8 cellular contexts compared by ENCODE assay signal in the genomic region with DNA sequence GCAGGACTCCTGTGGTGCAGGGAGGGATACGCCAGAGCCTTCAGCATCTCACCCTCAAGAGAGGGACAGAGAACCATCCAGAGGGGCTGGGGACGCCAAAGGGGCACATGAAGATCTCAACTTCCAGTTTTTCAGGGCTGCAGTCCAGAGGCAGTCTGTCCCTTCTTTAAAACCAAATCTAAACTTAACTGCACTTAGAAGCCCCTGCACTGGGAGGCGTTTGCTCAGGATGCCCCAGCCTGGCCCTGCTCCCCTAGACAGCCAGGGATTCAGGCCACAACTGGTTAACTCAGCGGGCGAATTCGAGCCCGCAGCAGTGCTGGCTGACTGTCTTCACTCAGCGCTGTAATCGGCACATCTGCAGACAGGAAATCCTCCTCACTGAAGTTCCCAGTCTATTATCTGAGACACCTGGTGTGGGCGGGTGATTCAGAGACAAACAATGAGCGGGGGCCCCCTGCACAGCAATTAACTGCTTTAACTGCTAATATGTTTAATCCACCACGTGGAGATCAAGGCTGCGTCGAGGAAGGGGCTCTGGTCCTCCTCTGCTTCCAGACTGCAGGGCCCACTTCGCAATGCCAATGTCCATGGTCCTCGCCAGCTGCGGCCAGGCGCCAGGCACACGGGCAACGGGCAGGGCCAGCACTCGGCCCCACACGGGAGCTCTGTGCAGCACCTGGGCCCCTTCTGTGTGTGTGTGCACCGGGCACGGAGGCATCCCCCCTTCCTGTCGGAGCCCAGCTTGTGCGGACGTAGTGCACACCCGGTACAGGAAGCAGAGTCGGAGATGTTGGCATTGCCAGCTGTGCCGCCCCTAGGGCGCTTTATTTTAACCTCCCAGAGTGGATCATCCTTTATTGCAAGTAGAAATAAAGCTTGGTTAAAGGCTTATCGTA.
A peak's percentile ranks its signal among the peaks of the same experiment; 100 is the strongest.
DNase-seq lines count a peak whose midpoint lies in the region; ATAC-seq and TF ChIP-seq lines count a peak whose summit lies in the region.

No MANE protein-coding gene starts in this region.

- H3K4me3 ChIP-seq in HUES6 (ENCODE audit: low read depth, low read length) (no peak overlapping the region), RWPE2 (ENCODE audit: severe bottlenecking) (no peak overlapping the region)

- TF ChIP-seq CTCF in RWPE2 (IDR thresholded peaks at IDR 0.05; ENCODE audit: poor library complexity, severe bottlenecking): no peak

- peak overlapping the region; percentile 57 for H3K9ac ChIP-seq in HUES6 (ENCODE audit: low read length)

- ATAC-seq in RWPE2 (ENCODE audit: low read depth) (peak; percentile 89), HG02973 (IDR thresholded peaks at IDR 0.05; ENCODE audit: unreplicated experiment) (no peak)

- H3K27me3 ChIP-seq in HUES6 (ENCODE audit: control insufficient read depth, insufficient read depth, low read length) (peaks cover 3% of the 10 kb centered on the region; the same call in 1 of the 2 replicates), RWPE2 (ENCODE audit: insufficient read depth, poor library complexity, severe bottlenecking) (no peaks in the 10 kb centered on the region)

- H3K4me1 ChIP-seq in HUES6 (ENCODE audit: control insufficient read depth, insufficient read depth, low read length) (peaks cover 24% of the 10 kb centered on the region), RWPE2 (ENCODE audit: insufficient read depth, poor library complexity, severe bottlenecking) (peaks cover 30% of the 10 kb centered on the region)

- DNase-seq in EL (peak; percentile 92), RWPE2 (ENCODE audit: low spot score) (no peak), iPS DF 19.7 (ENCODE audit: low read depth, low spot score) (peak; percentile 78), HuH-7.5 (ENCODE audit: low spot score) (no peak)
- DNase-seq in activated T-helper 9 cell treated with anti-CD3 and anti-CD28 coated beads, Interleukin-2, amount 50 U/mL, for 16 hours (ENCODE audit: low read depth): peak; percentile 70
- DNase-seq in stimulated activated CD4-positive, alpha-beta T cell treated with anti-CD3 and anti-CD28 coated beads, Interleukin-15, amount 100 ng/mL, for 24 hours: peak; percentile 92

- H3K9me3 ChIP-seq in HUES6 (ENCODE audit: control insufficient read depth, insufficient read depth, low read depth, low read length) (no peaks in the 10 kb centered on the region), RWPE2 (ENCODE audit: severe bottlenecking) (no peaks in the 10 kb centered on the region)

- H3K27ac ChIP-seq in HUES6 (ENCODE audit: low read depth, low read length): peak overlapping the region; percentile 37; the same call in 1 of the 2 replicates
- H3K27ac ChIP-seq in RWPE2 (ENCODE audit: poor library complexity, severe bottlenecking): peak overlapping the region; percentile 96

- no peaks in the 10 kb centered on the region for H3K36me3 ChIP-seq in HUES6 (ENCODE audit: control insufficient read depth, insufficient read depth, low read length)
- peaks cover 10% of the 10 kb centered on the region for H3K36me3 ChIP-seq in RWPE2 (ENCODE audit: low read depth)

Comparison
In these comparisons a context has a peak if more than half of its experiments do, and no peak if none do; other contexts are left out.
1. DNase-seq: peak in EL (single experiment), activated T-helper 9 cell treated with anti-CD3 and anti-CD28 coated beads, Interleukin-2, amount 50 U/mL, for 16 hours (single experiment), iPS DF 19.7 (single experiment) and stimulated activated CD4-positive, alpha-beta T cell treated with anti-CD3 and anti-CD28 coated beads, Interleukin-15, amount 100 ng/mL, for 24 hours (single experiment); none in RWPE2 (single experiment) and HuH-7.5 (single experiment).